In the genomic region with DNA sequence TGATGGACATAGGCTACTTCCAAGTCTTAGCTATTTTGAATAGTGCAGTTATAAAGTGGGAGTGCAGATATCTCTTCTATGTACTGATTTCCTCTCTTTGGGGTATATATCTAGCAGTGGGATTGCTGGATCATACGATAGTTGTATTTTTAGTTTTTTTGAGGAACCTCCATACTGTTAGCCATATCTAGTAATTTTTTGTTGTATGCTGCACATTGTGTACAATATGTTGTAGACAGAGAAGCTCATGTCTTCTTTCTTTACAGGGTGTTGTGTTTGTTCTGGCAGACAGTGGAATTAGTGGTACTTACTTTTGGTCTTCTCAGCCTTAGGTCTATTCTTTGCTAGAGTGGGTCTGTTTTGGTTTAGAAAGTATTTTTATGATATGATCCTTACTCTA, we compare ENCODE assay signal across 3 cellular contexts.
"Had no signal": no experiment of that assay in that cellular context is flagged by ENCODE, and none has a peak within 500 bp of the region (broad histone marks: within the 10 kb centered on the region; RNA-seq: fewer than 3 reads in every experiment).

No MANE protein-coding gene starts in this region.

- H3K4me3 ChIP-seq: GM12878 had no signal

- DNase-seq: GDM1, GF-D8 had no signal
